In the genomic region with DNA sequence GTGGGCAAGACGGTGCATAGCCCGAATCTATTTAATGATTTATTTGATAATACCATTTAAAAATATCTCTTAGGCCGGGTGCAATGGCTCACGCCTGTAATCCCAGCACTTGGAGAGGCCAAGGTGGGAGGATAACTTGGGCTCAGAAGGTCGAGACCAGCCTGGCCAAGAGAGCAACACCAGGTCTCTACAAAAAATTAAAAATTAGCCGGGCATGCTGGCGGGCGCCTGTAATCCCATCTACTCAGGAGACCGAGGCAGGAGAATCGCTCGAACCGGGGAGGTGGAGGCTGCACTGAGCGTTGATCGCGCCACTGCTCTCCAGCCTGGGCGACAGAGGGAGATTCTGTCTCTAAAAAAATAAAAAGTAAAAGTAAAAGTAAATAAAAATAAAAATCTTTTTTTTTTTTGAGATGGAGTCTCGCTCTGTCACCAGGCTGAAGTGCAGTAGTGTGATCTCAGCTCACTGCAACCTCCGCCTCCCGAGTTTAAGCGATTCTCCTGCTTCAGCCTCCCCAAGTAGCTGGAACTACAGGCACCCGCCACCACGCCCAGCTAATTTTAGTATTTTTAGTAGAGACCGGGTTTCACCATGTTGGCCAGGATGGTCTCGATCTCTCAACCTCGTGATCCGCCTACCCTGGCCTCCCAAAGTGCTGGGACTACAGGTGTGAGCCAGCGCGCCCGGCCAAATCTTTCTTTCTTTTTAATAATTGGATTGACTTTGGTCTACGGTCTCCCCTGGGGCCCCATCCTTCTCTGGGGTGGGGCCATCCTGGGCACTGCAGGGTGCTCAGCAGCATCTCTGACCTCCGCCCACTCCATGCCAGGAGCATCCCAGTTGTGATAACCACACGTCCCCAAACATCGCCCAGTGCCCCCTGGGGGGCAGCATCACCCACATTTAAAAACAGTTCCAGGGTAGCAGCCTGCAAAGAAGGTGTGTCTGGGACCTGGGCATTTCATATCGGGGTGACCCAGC, we compare ENCODE assay signal across 8 cellular contexts.
A peak's percentile ranks its signal among the peaks of the same experiment; 100 is the strongest.
DNase-seq lines count a peak whose midpoint lies in the region; ATAC-seq and TF ChIP-seq lines count a peak whose summit lies in the region.

No MANE protein-coding gene starts in this region.

- TF ChIP-seq CTCF in body of pancreas (IDR thresholded peaks at IDR 0.05) (peak in 1 of 7 experiments; percentile 7), natural killer cell (IDR thresholded peaks at IDR 0.05) (peak; percentile 22)

- H3K27ac ChIP-seq in BLaER1, result peak overlapping the region; percentile 85
- peak overlapping the region; percentile 94 for H3K27ac ChIP-seq in KOPT-K1 (ENCODE audit: low read depth, low read length, poor library complexity, severe bottlenecking)
- H3K27ac ChIP-seq in body of pancreas, result peak overlapping the region; percentile 95 to 99 (median 96)

- H3K9ac ChIP-seq in BLaER1, result peak overlapping the region; percentile 51; the same call in 1 of the 2 replicates

- H3K4me3 ChIP-seq in BLaER1 (no peak overlapping the region), body of pancreas (no peak overlapping the region)

- peak overlapping the region; percentile 89 for H3K4me2 ChIP-seq in BLaER1

- ATAC-seq in body of pancreas (no peak), natural killer cell (no peak), GM18873 (IDR thresholded peaks at IDR 0.05; ENCODE audit: low FRiP score, unreplicated experiment) (no peak), HG03457 (IDR thresholded peaks at IDR 0.05; ENCODE audit: unreplicated experiment) (no peak)

- no peak overlapping the region for H3K4me3 Mint-ChIP-seq in natural killer cell

- H3K36me3 Mint-ChIP-seq in natural killer cell, result no peaks in the 10 kb centered on the region

- H3K36me3 ChIP-seq in BLaER1, result peaks cover 24% of the 10 kb centered on the region
- no peaks in the 10 kb centered on the region for H3K36me3 ChIP-seq in KOPT-K1 (ENCODE audit: insufficient read depth, low read length)
- no peaks in the 10 kb centered on the region for H3K36me3 ChIP-seq in body of pancreas (replicated peaks in 1 of 2; ENCODE audit: insufficient read depth in 1 of 2, low read depth in 2 of 2)

- peaks cover 72% of the 10 kb centered on the region for H4K20me1 ChIP-seq in BLaER1

- H3K27me3 ChIP-seq in BLaER1, result no peaks in the 10 kb centered on the region
- no peaks in the 10 kb centered on the region for H3K27me3 ChIP-seq in body of pancreas

- H3K4me1 Mint-ChIP-seq in natural killer cell, result peaks cover 21 to 32% of the 10 kb centered on the region in 2 donors

- intact Hi-C loops in body of pancreas (cut with DNase I), result loop anchor here (5.0 kb wide), 1 partner anchor 139 kb away; no protein-coding TSS in a partner anchor
- intact Hi-C loops in natural killer cell (cut with micrococcal nuclease), result loop anchor here (2.0 kb wide), 1 partner anchor 137 kb away; no protein-coding TSS in a partner anchor

- peaks cover 12 to 18% of the 10 kb centered on the region in 2 donors for H3K27me3 Mint-ChIP-seq in natural killer cell (ENCODE audit: low read depth in 2 of 2)

- no peak for TF ChIP-seq POLR2A in body of pancreas (IDR thresholded peaks at IDR 0.05)

- peaks cover 93% of the 10 kb centered on the region for H3K4me1 ChIP-seq in BLaER1
- H3K4me1 ChIP-seq in body of pancreas, result peaks cover 17% of the 10 kb centered on the region

- no peaks in the 10 kb centered on the region for H3K9me3 Mint-ChIP-seq in natural killer cell

- H3K27ac Mint-ChIP-seq in natural killer cell, result peak overlapping the region in 1 of 2 donors; percentile 48

- WGBS in body of pancreas, 2 donors, result 64 to 65% methylated on average over 32 to 34 of the region's 34 CpGs

- peaks cover 9% of the 10 kb centered on the region for H3K9me3 ChIP-seq in BLaER1
- peaks cover 10% of the 10 kb centered on the region for H3K9me3 ChIP-seq in KOPT-K1 (ENCODE audit: insufficient read depth, low read length, poor library complexity, severe bottlenecking)
- no peaks in the 10 kb centered on the region for H3K9me3 ChIP-seq in body of pancreas

- DNase-seq in body of pancreas (peak in 2 of 4 donors; percentile 4 to 20), natural killer cell (no peak)
- DNase-seq in activated CD8-positive, alpha-beta memory T cell treated with anti-CD3 and anti-CD28 coated beads, Interleukin-2, amount 50 U/mL, for 48 hours, result no peak
- DNase-seq in activated CD4-positive, alpha-beta T cell treated with anti-CD3 and anti-CD28 coated beads for 1 hour, result no peak
